ENCODE assay signal across 8 cellular contexts in the genomic region with DNA sequence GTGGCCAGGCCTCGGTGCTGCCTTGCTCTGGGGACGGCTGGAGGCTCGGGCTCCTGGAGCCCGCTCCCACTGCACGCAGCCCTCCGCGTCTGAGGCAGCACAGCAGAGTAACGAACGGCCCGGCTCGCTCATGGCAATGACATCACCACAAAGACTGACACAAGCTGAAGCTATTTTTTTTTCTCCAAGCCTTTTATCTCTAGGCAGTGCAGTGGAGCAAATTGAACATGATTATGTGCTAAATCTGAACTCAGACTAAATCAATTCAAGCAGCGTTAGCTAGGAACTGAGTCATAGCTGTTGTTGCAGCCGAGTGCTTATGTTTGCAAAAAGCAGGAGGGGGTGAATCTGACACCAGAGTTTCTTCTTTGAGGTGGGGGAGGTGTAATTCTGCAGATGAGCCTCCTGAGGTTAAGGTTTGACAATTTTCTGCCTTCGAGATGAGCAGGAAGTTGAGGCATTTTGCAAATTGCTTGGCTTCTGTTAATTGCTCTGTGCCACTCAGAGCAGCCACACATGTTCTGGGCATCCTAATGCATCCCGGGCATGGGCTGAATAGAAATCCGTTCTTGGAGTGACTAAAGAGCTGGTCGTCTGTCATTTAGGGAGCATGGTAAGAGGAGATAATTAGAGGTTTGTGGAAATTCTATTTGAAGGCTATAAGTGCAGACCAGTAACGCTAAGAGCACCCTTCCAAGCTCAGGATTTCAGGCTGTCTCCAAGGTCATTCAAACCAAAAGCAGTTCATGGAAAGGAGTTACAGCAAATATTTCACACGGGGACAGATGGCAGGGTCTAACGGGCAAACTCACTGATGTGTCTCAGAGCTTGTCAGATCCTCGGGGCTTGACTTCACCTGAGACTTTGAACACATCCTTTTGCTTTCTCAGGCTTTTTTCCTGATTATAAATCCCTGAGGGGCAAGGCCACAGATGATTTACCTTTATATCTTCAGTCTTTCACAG.
A peak's percentile ranks its signal among the peaks of the same experiment; 100 is the strongest.
DNase-seq lines count a peak whose midpoint lies in the region; ATAC-seq and TF ChIP-seq lines count a peak whose summit lies in the region.

No MANE protein-coding gene starts in this region.

- H3K9me3 ChIP-seq in naive thymus-derived CD4-positive, alpha-beta T cell (ENCODE audit: control insufficient read depth in 2 of 3, low read length in 3 of 3), result no peaks in the 10 kb centered on the region

- TF ChIP-seq POLR2A in erythroblast (IDR thresholded peaks at IDR 0.05; ENCODE audit: low read length), result no peak

- POLR2A ChIA-PET in naive thymus-derived CD4-positive, alpha-beta T cell (lab: Charles Lee), result no interaction called here

- no peaks in the 10 kb centered on the region for H3K27me3 ChIP-seq in naive thymus-derived CD4-positive, alpha-beta T cell (ENCODE audit: control insufficient read depth in 2 of 2, insufficient read depth in 2 of 2, low read length in 2 of 2)

- H3K4me3 ChIP-seq in cardiac fibroblast (replicated peaks in 1 of 2; ENCODE audit: low read depth in 2 of 2, low read length in 2 of 2), result peak overlapping the region in 1 of 2 donors; percentile 16
- H3K4me3 ChIP-seq in naive thymus-derived CD4-positive, alpha-beta T cell (ENCODE audit: low read length), result no peak overlapping the region

- intact Hi-C loops in naive thymus-derived CD4-positive, alpha-beta T cell (cut with micrococcal nuclease), result no loop called here

- peak overlapping the region in 1 of 10 donors; percentile 29 for H3K4me3 Mint-ChIP-seq in naive thymus-derived CD4-positive, alpha-beta T cell

- H3K4me1 ChIP-seq in naive thymus-derived CD4-positive, alpha-beta T cell (ENCODE audit: control insufficient read depth in 2 of 2, insufficient read depth in 2 of 2, low read length in 2 of 2), result peaks cover 0 to 19% of the 10 kb centered on the region in 2 donors

- peaks cover 0 to 1% (median 0%) of the 10 kb centered on the region in 11 donors for H3K9me3 Mint-ChIP-seq in naive thymus-derived CD4-positive, alpha-beta T cell

- H3K27ac Mint-ChIP-seq in naive thymus-derived CD4-positive, alpha-beta T cell, result no peak overlapping the region

- no peaks in the 10 kb centered on the region for H3K36me3 ChIP-seq in naive thymus-derived CD4-positive, alpha-beta T cell (ENCODE audit: control insufficient read depth in 2 of 3, insufficient read depth in 3 of 3, low read length in 3 of 3)

- no peak for TF ChIP-seq CTCF in cardiac fibroblast (IDR thresholded peaks at IDR 0.05; ENCODE audit: low read depth, low read length)

- peak; percentile 49 for ATAC-seq in naive thymus-derived CD4-positive, alpha-beta T cell
- ATAC-seq in HG02885 (IDR thresholded peaks at IDR 0.05; ENCODE audit: poor library complexity, unreplicated experiment) (no peak), HG02642 (IDR thresholded peaks at IDR 0.05; ENCODE audit: poor library complexity, unreplicated experiment) (no peak)

- CTCF ChIA-PET in naive thymus-derived CD4-positive, alpha-beta T cell (lab: Charles Lee), result no interaction called here

- DNase-seq in COLO668 (lab: John Stamatoyannopoulos, UW; ENCODE audit: unreplicated experiment) (peak; percentile 9), NCI-H1092 treated with DMSO at 0.1 percent for 48 hours (lab: John Stamatoyannopoulos, UW) (peak; percentile 91), cardiac fibroblast (ENCODE audit: low read depth in 2 of 2) (peak; percentile 36 to 37), NCI-H446 treated with DMSO at 0.1 percent for 48 hours (lab: John Stamatoyannopoulos, UW) (no peak), erythroblast (lab: John Stamatoyannopoulos, UW) (no peak)
- peak in 1 of 9 donors; percentile 21 for DNase-seq in naive thymus-derived CD4-positive, alpha-beta T cell

- H3K4me1 Mint-ChIP-seq in naive thymus-derived CD4-positive, alpha-beta T cell, result peaks cover 0 to 32% (median 0%) of the 10 kb centered on the region in 7 donors

- peaks cover 9 to 29% (median 13%) of the 10 kb centered on the region in 5 donors for H3K27me3 Mint-ChIP-seq in naive thymus-derived CD4-positive, alpha-beta T cell

- no peak overlapping the region for H3K27ac ChIP-seq in naive thymus-derived CD4-positive, alpha-beta T cell (ENCODE audit: low read depth, low read length)

- no peaks in the 10 kb centered on the region for H3K36me3 Mint-ChIP-seq in naive thymus-derived CD4-positive, alpha-beta T cell

Comparison
In these comparisons a context has a peak if more than half of its experiments do, and no peak if none do; other contexts are left out.
1. DNase-seq: peak in COLO668 (single experiment), NCI-H1092 treated with DMSO at 0.1 percent for 48 hours (single experiment) and cardiac fibroblast (2 of 2); none in NCI-H446 treated with DMSO at 0.1 percent for 48 hours (single experiment) and erythroblast (0 of 2).